Comparison of ENCODE assay signal across 8 cellular contexts in the genomic region with DNA sequence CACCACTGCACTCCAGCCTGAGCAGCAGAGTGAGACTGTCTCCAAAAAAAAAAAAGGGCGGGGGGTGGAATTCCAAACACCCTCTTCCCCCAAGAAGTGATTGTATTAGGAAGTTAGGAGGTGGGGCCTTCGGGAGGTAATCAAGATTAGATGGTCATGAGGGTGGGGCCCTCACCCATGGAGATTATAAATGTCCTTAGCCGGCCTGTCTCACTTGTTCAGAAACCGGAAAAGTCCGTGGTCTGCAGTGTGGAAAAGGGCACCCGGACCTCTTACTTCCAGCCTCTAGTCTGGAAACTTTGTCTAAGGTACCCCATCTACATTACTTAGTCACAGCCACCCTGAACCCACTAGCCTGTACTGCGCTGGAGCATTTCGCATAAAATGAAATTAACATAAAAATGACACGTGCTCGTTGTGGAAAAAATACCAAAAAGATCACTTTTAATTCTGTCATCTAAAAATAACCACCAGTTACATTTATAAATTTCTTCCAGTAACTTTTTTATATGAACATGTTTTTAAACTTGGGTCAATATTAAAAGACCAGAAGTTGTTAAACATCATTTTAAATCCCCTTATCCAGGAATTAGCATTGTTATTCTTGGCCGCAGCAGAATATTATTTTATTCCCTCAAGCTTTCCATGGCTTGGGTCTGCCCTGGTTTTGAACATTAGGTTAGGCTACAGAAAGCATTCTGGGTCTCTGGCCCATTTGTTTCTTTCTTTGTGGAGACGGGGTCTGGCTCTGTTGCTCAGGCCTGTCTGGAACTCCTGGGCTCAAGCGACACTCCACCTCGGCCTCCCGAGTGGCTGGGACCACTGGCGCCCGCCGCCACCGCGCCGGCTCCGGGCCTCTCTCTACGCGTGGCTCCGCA. TPM values are rescaled to one million over a fixed set of nuclear protein-coding genes. Genes with fewer than 3 reads are reported as not detected.
DNase-seq lines count a peak whose midpoint lies in the region; ATAC-seq and TF ChIP-seq lines count a peak whose summit lies in the region.

No MANE protein-coding gene starts in this region.

- DNase-seq in CD4-positive, alpha-beta T cell: no peak
- peak; percentile 61 for DNase-seq in LoVo (ENCODE audit: low spot score)
- DNase-seq in ascending aorta (ENCODE audit: low spot score in 2 of 2): no peak
- peak; percentile 37 for DNase-seq in left kidney (ENCODE audit: low read depth, low spot score)
- DNase-seq in DMS79 treated with DMSO at 0.1 percent for 48 hours (lab: John Stamatoyannopoulos, UW): no peak
- DNase-seq in iPS-NIHi7 (ENCODE audit: extremely low spot score): no peak

- no peaks in the 10 kb centered on the region for H3K36me3 ChIP-seq in ascending aorta

- H3K27me3 ChIP-seq in CD4-positive, alpha-beta T cell (ENCODE audit: control insufficient read depth, insufficient read depth, low read length): no peaks in the 10 kb centered on the region
- H3K27me3 ChIP-seq in ascending aorta: no peaks in the 10 kb centered on the region

- peak overlapping the region; percentile 98 for H3K27ac Mint-ChIP-seq in CD4-positive, alpha-beta T cell

- peaks cover 3 to 11% of the 10 kb centered on the region in 2 donors for H3K4me1 ChIP-seq in ascending aorta

- POLR2A ChIA-PET in CD4-positive, alpha-beta T cell (lab: Charles Lee): interaction anchor here (0.8 to 1.5 kb wide), 7 partner anchors 9 to 239 kb away, joined by 3 to 12 read pairs (median 3); a partner anchor contains a TSS

- H3K27me3 Mint-ChIP-seq in CD4-positive, alpha-beta T cell: no peaks in the 10 kb centered on the region

- peak overlapping the region; percentile 85 to 91 for H3K4me3 ChIP-seq in ascending aorta

- TF ChIP-seq CTCF in CD4-positive, alpha-beta T cell (IDR thresholded peaks at IDR 0.05): no peak
- TF ChIP-seq CTCF in ascending aorta (IDR thresholded peaks at IDR 0.05): no peak

- ATAC-seq in CD4-positive, alpha-beta T cell (ENCODE audit: poor library complexity): no peak
- no peak for ATAC-seq in HG03342 (IDR thresholded peaks at IDR 0.05; ENCODE audit: unreplicated experiment)

- H3K9me3 ChIP-seq in CD4-positive, alpha-beta T cell (ENCODE audit: control insufficient read depth, low read length): no peaks in the 10 kb centered on the region
- no peaks in the 10 kb centered on the region for H3K9me3 ChIP-seq in ascending aorta

- H3K4me1 Mint-ChIP-seq in CD4-positive, alpha-beta T cell (ENCODE audit: low read depth): peaks cover 39% of the 10 kb centered on the region

- CTCF ChIA-PET in CD4-positive, alpha-beta T cell (lab: Charles Lee): interaction anchor here (0.9 to 1.3 kb wide), 2 partner anchors 9 to 179 kb away, joined by 3 to 7 read pairs; a partner anchor contains a TSS

- peak overlapping the region; percentile 100 for H3K27ac ChIP-seq in CD4-positive, alpha-beta T cell (ENCODE audit: low read depth, low read length)
- H3K27ac ChIP-seq in ascending aorta (peak overlapping the region; percentile 100), temporal lobe (ENCODE audit: low read depth, low read length) (peak overlapping the region; percentile 97)

- no peaks in the 10 kb centered on the region for H3K9me3 Mint-ChIP-seq in CD4-positive, alpha-beta T cell

- intact Hi-C loops in CD4-positive, alpha-beta T cell (cut with DNase I, micrococcal nuclease): loop anchor here (1.0 to 10.0 kb wide), 3 partner anchors 8 to 795 kb away; a partner anchor contains a TSS
- intact Hi-C loops in ascending aorta (cut with DNase I): loop anchor here (1.0 to 10.0 kb wide), 6 partner anchors 8 to 1335 kb away; a partner anchor contains a TSS

- peaks cover 7% of the 10 kb centered on the region for H3K36me3 Mint-ChIP-seq in CD4-positive, alpha-beta T cell (ENCODE audit: low read depth)

- H3K4me3 Mint-ChIP-seq in CD4-positive, alpha-beta T cell: peak overlapping the region; percentile 81

RNA-seq across cellular contexts. Expression of a gene that starts 1.1 kb away (rescaled TPM):
- 1 to 10 TPM; 5.6 to 6.9 TPM for total RNA-seq in CD4-positive, alpha-beta T cell
- total RNA-seq in ascending aorta (not detected), temporal lobe (15.7 TPM)

RNA-seq across cellular contexts. Expression of a gene that starts 8.5 kb away (rescaled TPM):
- 100 to 1,000 TPM; 109 to 112 TPM for total RNA-seq in CD4-positive, alpha-beta T cell
- 27.8 TPM for total RNA-seq in ascending aorta
- 51.1 TPM for total RNA-seq in temporal lobe

Comparison
In these comparisons a context has a peak if more than half of its experiments do, and no peak if none do; other contexts are left out.
1. DNase-seq: peak in LoVo (single experiment) and left kidney (single experiment); none in CD4-positive, alpha-beta T cell (0 of 10), ascending aorta (0 of 2), DMS79 treated with DMSO at 0.1 percent for 48 hours (single experiment) and iPS-NIHi7 (single experiment).
2. Peak in every context shown above with its lines, with median percentiles within 50 percentile points of each other: H3K27ac ChIP-seq.